Comparison of ENCODE assay signal across 1 cellular context in the genomic region with DNA sequence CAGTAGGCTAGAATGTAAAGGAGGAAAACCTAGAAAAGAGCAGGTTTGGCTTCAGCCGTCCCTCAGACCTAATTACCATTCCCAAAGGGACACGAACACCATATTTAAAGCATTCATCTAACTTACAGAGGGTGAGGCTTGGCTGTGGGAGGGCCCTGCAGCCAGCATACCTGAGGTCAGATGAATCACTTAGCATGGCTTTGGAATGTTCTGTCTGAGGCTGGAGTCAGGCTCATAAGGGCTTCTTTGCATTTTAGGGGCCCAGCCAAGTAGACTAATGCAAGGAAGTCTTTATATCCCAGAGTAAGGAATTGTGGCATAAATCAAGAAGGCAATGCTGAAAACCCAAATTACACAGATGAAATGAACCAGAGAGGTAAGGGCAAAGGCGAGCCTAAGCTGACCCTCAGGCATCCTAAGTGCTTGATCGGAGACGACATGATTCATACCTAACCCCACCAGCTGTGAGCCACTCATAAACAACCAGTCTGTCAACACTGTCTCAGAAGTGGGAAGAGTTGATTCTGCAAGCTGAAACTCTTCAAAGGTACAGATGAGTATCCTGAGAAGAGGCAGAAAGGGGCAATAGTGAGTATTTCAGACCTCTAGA.
TF ChIP-seq lines count a peak whose summit lies in the region.

No MANE protein-coding gene starts in this region.

TF ChIP-seq in H1, 55 proteins besides CTCF, POLR2A, EP300 and RAD21:
- TF ChIP-seq SAP30 (IDR thresholded peaks at IDR 0.05; ENCODE audit: insufficient read depth, insufficient replicate concordance, low read length): no peak
- TF ChIP-seq SP1 (IDR thresholded peaks at IDR 0.05; ENCODE audit: low read depth, low read length): no peak
- TF ChIP-seq SRF (IDR thresholded peaks at IDR 0.05; ENCODE audit: low read depth, low read length): no peak
- TF ChIP-seq TCF12 (IDR thresholded peaks at IDR 0.05; ENCODE audit: low read depth, low read length): no peak
- TF ChIP-seq CHD7 (IDR thresholded peaks at IDR 0.05; ENCODE audit: insufficient replicate concordance, low read length): no peak
- no peak for TF ChIP-seq JUN (IDR thresholded peaks at IDR 0.05; ENCODE audit: low read depth, low read length)
- no peak for TF ChIP-seq SIX5 (IDR thresholded peaks at IDR 0.05; ENCODE audit: low read depth, low read length)
- TF ChIP-seq RFX5 (IDR thresholded peaks at IDR 0.05; ENCODE audit: borderline replicate concordance, low read depth, low read length): no peak
- TF ChIP-seq POLR2AphosphoS5 (IDR thresholded peaks at IDR 0.05; ENCODE audit: low read depth, low read length): no peak
- TF ChIP-seq ASH2L (IDR thresholded peaks at IDR 0.05; ENCODE audit: low read length): no peak
